ENCODE assay signal across 1 cellular context in the genomic region with DNA sequence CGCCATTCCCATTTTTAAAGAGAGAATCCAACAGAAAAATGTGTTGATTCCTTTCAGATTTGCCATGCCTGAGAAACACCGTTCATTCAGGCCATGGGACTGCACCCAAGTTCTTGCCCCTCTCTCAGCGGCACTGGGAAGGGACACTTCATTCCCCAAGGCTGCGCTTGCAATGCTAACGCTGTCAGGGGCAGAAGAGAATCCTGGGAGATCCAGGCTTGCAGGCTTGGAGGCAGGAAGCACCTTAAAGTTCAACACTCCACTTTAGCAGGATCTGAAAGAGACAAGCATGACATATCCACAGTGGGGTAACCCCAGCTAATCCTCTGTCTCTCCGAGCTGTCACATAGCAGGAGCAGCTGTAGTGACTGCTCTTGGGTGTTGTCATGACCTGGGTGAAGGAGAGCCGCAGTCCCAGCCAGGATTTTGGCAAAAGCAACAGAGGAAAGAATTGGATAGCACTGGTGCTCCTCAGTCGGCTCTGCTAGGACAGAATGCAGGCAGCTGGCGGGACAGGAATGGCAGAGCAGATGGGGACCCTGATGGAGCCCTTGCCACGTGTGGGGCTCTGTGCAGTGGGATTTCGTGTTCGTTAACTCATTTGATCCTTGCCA.
TF ChIP-seq lines count a peak whose summit lies in the region.

No MANE protein-coding gene starts in this region.

TF ChIP-seq in H1, 55 proteins besides CTCF, POLR2A, EP300 and RAD21:
- TF ChIP-seq, protein P1, sequence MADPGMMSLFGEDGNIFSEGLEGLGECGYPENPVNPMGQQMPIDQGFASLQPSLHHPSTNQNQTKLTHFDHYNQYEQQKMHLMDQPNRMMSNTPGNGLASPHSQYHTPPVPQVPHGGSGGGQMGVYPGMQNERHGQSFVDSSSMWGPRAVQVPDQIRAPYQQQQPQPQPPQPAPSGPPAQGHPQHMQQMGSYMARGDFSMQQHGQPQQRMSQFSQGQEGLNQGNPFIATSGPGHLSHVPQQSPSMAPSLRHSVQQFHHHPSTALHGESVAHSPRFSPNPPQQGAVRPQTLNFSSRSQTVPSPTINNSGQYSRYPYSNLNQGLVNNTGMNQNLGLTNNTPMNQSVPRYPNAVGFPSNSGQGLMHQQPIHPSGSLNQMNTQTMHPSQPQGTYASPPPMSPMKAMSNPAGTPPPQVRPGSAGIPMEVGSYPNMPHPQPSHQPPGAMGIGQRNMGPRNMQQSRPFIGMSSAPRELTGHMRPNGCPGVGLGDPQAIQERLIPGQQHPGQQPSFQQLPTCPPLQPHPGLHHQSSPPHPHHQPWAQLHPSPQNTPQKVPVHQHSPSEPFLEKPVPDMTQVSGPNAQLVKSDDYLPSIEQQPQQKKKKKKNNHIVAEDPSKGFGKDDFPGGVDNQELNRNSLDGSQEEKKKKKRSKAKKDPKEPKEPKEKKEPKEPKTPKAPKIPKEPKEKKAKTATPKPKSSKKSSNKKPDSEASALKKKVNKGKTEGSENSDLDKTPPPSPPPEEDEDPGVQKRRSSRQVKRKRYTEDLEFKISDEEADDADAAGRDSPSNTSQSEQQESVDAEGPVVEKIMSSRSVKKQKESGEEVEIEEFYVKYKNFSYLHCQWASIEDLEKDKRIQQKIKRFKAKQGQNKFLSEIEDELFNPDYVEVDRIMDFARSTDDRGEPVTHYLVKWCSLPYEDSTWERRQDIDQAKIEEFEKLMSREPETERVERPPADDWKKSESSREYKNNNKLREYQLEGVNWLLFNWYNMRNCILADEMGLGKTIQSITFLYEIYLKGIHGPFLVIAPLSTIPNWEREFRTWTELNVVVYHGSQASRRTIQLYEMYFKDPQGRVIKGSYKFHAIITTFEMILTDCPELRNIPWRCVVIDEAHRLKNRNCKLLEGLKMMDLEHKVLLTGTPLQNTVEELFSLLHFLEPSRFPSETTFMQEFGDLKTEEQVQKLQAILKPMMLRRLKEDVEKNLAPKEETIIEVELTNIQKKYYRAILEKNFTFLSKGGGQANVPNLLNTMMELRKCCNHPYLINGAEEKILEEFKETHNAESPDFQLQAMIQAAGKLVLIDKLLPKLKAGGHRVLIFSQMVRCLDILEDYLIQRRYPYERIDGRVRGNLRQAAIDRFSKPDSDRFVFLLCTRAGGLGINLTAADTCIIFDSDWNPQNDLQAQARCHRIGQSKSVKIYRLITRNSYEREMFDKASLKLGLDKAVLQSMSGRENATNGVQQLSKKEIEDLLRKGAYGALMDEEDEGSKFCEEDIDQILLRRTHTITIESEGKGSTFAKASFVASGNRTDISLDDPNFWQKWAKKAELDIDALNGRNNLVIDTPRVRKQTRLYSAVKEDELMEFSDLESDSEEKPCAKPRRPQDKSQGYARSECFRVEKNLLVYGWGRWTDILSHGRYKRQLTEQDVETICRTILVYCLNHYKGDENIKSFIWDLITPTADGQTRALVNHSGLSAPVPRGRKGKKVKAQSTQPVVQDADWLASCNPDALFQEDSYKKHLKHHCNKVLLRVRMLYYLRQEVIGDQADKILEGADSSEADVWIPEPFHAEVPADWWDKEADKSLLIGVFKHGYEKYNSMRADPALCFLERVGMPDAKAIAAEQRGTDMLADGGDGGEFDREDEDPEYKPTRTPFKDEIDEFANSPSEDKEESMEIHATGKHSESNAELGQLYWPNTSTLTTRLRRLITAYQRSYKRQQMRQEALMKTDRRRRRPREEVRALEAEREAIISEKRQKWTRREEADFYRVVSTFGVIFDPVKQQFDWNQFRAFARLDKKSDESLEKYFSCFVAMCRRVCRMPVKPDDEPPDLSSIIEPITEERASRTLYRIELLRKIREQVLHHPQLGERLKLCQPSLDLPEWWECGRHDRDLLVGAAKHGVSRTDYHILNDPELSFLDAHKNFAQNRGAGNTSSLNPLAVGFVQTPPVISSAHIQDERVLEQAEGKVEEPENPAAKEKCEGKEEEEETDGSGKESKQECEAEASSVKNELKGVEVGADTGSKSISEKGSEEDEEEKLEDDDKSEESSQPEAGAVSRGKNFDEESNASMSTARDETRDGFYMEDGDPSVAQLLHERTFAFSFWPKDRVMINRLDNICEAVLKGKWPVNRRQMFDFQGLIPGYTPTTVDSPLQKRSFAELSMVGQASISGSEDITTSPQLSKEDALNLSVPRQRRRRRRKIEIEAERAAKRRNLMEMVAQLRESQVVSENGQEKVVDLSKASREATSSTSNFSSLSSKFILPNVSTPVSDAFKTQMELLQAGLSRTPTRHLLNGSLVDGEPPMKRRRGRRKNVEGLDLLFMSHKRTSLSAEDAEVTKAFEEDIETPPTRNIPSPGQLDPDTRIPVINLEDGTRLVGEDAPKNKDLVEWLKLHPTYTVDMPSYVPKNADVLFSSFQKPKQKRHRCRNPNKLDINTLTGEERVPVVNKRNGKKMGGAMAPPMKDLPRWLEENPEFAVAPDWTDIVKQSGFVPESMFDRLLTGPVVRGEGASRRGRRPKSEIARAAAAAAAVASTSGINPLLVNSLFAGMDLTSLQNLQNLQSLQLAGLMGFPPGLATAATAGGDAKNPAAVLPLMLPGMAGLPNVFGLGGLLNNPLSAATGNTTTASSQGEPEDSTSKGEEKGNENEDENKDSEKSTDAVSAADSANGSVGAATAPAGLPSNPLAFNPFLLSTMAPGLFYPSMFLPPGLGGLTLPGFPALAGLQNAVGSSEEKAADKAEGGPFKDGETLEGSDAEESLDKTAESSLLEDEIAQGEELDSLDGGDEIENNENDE (IDR thresholded peaks at IDR 0.05; ENCODE audit: insufficient replicate concordance, low read length): no peak
- no peak for TF ChIP-seq HDAC6 (IDR thresholded peaks at IDR 0.05; ENCODE audit: low read depth, low read length)
- no peak for TF ChIP-seq SIX5 (IDR thresholded peaks at IDR 0.05; ENCODE audit: low read depth, low read length)
- TF ChIP-seq TCF12 (IDR thresholded peaks at IDR 0.05; ENCODE audit: low read depth, low read length): no peak
- TF ChIP-seq POU5F1 (IDR thresholded peaks at IDR 0.05; ENCODE audit: low read depth, low read length): no peak
- no peak for TF ChIP-seq KDM4A (IDR thresholded peaks at IDR 0.05; ENCODE audit: low read depth, low read length, severe bottlenecking)
- no peak for TF ChIP-seq CHD2 (IDR thresholded peaks at IDR 0.05; ENCODE audit: low read length)
- no peak for TF ChIP-seq SP2 (IDR thresholded peaks at IDR 0.05; ENCODE audit: low read length)
- TF ChIP-seq ZNF274 (IDR thresholded peaks at IDR 0.05; ENCODE audit: borderline replicate concordance, extremely low read depth, low read length): no peak
- TF ChIP-seq SIRT6 (IDR thresholded peaks at IDR 0.05; ENCODE audit: low read length): no peak
- TF ChIP-seq POLR2AphosphoS5 (IDR thresholded peaks at IDR 0.05; ENCODE audit: low read depth, low read length): no peak
- no peak for TF ChIP-seq YY1 (IDR thresholded peaks at IDR 0.05; ENCODE audit: low read depth, low read length)
- no peak for TF ChIP-seq SUZ12 (IDR thresholded peaks at IDR 0.05; ENCODE audit: low read length)
- TF ChIP-seq JUND (IDR thresholded peaks at IDR 0.05; ENCODE audit: low read length): no peak
